1 cellular context compared by ENCODE assay signal in the genomic region with DNA sequence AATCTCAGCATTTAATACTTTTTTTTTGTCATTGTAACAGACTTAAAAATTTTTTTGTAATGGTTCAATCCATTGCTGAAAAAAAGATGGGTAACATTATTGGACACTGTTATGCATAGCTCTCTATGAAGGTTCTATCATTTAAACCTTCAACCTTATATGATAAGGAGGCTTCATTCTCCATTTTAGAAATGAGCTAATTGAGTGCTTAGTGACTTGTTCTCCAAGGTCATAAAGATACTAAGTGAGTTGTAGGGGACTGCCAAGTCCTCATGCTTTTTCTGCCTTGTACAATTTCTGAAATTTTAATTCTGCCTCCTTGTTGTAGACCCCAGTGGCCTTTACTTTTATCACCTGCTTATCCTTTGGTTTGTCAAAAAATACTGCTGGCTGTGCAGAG.
TF ChIP-seq lines count a peak whose summit lies in the region.

No MANE protein-coding gene starts in this region.

TF ChIP-seq in GM23338, 12 proteins besides CTCF, POLR2A, EP300 and RAD21 (continued from another document):
- TF ChIP-seq, protein P1, sequence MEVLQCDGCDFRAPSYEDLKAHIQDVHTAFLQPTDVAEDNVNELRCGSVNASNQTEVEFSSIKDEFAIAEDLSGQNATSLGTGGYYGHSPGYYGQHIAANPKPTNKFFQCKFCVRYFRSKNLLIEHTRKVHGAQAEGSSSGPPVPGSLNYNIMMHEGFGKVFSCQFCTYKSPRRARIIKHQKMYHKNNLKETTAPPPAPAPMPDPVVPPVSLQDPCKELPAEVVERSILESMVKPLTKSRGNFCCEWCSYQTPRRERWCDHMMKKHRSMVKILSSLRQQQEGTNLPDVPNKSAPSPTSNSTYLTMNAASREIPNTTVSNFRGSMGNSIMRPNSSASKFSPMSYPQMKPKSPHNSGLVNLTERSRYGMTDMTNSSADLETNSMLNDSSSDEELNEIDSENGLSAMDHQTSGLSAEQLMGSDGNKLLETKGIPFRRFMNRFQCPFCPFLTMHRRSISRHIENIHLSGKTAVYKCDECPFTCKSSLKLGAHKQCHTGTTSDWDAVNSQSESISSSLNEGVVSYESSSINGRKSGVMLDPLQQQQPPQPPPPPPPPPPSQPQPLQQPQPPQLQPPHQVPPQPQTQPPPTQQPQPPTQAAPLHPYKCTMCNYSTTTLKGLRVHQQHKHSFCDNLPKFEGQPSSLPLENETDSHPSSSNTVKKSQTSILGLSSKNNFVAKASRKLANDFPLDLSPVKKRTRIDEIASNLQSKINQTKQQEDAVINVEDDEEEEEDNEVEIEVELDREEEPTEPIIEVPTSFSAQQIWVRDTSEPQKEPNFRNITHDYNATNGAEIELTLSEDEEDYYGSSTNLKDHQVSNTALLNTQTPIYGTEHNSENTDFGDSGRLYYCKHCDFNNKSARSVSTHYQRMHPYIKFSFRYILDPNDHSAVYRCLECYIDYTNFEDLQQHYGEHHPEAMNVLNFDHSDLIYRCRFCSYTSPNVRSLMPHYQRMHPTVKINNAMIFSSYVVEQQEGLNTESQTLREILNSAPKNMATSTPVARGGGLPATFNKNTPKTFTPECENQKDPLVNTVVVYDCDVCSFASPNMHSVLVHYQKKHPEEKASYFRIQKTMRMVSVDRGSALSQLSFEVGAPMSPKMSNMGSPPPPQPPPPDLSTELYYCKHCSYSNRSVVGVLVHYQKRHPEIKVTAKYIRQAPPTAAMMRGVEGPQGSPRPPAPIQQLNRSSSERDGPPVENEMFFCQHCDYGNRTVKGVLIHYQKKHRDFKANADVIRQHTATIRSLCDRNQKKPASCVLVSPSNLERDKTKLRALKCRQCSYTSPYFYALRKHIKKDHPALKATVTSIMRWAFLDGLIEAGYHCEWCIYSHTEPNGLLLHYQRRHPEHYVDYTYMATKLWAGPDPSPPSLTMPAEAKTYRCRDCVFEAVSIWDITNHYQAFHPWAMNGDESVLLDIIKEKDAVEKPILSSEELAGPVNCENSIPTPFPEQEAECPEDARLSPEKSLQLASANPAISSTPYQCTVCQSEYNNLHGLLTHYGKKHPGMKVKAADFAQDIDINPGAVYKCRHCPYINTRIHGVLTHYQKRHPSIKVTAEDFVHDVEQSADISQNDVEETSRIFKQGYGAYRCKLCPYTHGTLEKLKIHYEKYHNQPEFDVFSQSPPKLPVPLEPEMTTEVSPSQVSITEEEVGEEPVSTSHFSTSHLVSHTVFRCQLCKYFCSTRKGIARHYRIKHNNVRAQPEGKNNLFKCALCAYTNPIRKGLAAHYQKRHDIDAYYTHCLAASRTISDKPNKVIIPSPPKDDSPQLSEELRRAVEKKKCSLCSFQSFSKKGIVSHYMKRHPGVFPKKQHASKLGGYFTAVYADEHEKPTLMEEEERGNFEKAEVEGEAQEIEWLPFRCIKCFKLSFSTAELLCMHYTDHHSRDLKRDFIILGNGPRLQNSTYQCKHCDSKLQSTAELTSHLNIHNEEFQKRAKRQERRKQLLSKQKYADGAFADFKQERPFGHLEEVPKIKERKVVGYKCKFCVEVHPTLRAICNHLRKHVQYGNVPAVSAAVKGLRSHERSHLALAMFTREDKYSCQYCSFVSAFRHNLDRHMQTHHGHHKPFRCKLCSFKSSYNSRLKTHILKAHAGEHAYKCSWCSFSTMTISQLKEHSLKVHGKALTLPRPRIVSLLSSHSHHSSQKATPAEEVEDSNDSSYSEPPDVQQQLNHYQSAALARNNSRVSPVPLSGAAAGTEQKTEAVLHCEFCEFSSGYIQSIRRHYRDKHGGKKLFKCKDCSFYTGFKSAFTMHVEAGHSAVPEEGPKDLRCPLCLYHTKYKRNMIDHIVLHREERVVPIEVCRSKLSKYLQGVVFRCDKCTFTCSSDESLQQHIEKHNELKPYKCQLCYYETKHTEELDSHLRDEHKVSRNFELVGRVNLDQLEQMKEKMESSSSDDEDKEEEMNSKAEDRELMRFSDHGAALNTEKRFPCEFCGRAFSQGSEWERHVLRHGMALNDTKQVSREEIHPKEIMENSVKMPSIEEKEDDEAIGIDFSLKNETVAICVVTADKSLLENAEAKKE (CRISPR knock-in tag; IDR thresholded peaks at IDR 0.05), result no peak
- no peak for TF ChIP-seq NANOG (IDR thresholded peaks at IDR 0.05; ENCODE audit: borderline replicate concordance)
- no peak for TF ChIP-seq CREB1 (CRISPR knock-in tag; IDR thresholded peaks at IDR 0.05; ENCODE audit: low read depth)
- no peak for TF ChIP-seq EZH2phosphoT487 (IDR thresholded peaks at IDR 0.05; ENCODE audit: unreplicated experiment)
- TF ChIP-seq EZH2 (IDR thresholded peaks at IDR 0.05; ENCODE audit: low read depth, unreplicated experiment), result no peak
- TF ChIP-seq, protein P2, sequence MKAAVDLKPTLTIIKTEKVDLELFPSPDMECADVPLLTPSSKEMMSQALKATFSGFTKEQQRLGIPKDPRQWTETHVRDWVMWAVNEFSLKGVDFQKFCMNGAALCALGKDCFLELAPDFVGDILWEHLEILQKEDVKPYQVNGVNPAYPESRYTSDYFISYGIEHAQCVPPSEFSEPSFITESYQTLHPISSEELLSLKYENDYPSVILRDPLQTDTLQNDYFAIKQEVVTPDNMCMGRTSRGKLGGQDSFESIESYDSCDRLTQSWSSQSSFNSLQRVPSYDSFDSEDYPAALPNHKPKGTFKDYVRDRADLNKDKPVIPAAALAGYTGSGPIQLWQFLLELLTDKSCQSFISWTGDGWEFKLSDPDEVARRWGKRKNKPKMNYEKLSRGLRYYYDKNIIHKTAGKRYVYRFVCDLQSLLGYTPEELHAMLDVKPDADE (IDR thresholded peaks at IDR 0.05), result no peak
- no peak for TF ChIP-seq ZNF331 (CRISPR knock-in tag; IDR thresholded peaks at IDR 0.05; ENCODE audit: low read depth)
TF ChIP-seq in GM23338: peak in this region for 0.
